Comparison of ENCODE assay signal across 8 cellular contexts in the genomic region with DNA sequence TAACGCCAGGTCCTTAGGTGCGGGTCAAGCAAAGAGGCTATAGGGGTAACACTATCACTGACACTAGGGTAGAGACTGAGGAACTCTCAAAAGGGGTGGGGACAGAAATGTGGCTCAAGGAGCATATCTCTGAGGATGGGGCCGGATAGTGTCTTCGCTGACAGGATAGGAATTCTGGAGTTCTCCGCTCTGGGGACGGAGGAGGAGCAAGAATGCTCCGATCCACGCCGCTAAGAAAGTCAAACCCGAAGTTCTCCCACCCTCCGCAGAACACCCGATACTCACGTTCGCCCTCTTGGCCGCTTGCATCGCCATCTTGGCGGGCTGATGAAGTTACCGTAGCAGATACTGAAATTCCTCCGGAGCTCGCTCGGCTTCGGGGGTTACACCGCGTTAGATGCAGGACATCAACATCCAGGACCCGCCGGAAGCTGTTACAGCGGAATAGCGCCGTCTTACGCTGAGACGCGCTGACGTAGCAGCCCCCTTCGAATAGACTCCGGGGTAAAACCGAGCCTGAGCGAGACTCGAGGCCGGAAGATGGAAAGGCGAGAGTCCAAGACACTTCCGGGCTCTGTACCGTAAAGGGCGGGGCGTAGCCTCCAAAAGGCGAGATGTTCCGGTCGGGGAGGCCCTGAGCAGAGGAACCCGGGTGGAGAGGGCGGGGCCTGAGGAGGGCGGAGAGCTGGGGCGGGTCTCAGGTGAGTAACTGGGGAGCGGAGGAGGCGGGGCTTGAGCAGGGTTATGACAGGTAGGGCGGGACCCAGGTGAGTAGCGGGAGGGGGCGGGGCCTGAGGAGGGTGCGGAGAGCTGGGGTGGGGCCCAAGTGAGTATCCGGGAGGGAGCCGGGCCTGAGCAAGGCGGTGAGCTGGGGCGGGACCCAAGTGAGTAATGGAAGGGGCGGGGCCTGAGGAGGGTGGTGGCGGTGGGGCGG. TPM values are rescaled to one million over a fixed set of nuclear protein-coding genes. Genes with fewer than 3 reads are reported as not detected.
DNase-seq lines count a peak whose midpoint lies in the region; ATAC-seq, FAIRE-seq and TF ChIP-seq lines count a peak whose summit lies in the region.

A gene with protein sequence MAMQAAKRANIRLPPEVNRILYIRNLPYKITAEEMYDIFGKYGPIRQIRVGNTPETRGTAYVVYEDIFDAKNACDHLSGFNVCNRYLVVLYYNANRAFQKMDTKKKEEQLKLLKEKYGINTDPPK (minus strand): TSS at position 412 of the 934 bp plus-strand sequence. CDS start 97 bp downstream, at position 315.

- no peaks in the 10 kb centered on the region for H3K9me3 Mint-ChIP-seq in T-helper 2 cell treated with Interferon-gamma antibody and Interleukin-4, amounts not matched to agents 5 μg/mL and 100 μg/mL, for 36 hours

- H3K36me3 ChIP-seq in ascending aorta = peaks cover 6 to 25% of the 10 kb centered on the region in 2 donors
- H3K36me3 ChIP-seq in right atrium auricular region = peaks cover 18% of the 10 kb centered on the region
- H3K36me3 ChIP-seq in psoas muscle (ENCODE audit: insufficient read depth in 1 of 2, low read depth in 1 of 2) = peaks cover 3 to 34% of the 10 kb centered on the region in 2 donors

- no peaks in the 10 kb centered on the region for H3K27me3 Mint-ChIP-seq in T-helper 2 cell treated with Interferon-gamma antibody and Interleukin-4, amounts not matched to agents 5 μg/mL and 100 μg/mL, for 36 hours (ENCODE audit: low read depth)

- TF ChIP-seq CTCF in ascending aorta (IDR thresholded peaks at IDR 0.05) (no peak), right atrium auricular region (IDR thresholded peaks at IDR 0.05) (no peak), psoas muscle (IDR thresholded peaks at IDR 0.05) (no peak)

- peaks cover 30% of the 10 kb centered on the region for H3K4me1 Mint-ChIP-seq in T-helper 2 cell treated with Interferon-gamma antibody and Interleukin-4, amounts not matched to agents 5 μg/mL and 100 μg/mL, for 36 hours (ENCODE audit: low read depth)

- H3K27ac ChIP-seq in ascending aorta = peak within 1 kb of the TSS; percentile 92 to 94
- H3K27ac ChIP-seq in right atrium auricular region = peak within 1 kb of the TSS; percentile 87 to 90
- H3K27ac ChIP-seq in psoas muscle = peak within 1 kb of the TSS; percentile 87

- intact Hi-C loops in ascending aorta (cut with DNase I) = loop anchor here (1.0 to 2.0 kb wide), 4 partner anchors 8 to 149 kb away; a partner anchor contains a TSS
- intact Hi-C loops in psoas muscle (cut with DNase I) = loop anchor here (5.0 kb wide), 2 partner anchors 134 to 149 kb away; a partner anchor contains a TSS

- peaks cover 2 to 4% of the 10 kb centered on the region in 2 donors for H3K4me1 ChIP-seq in ascending aorta
- H3K4me1 ChIP-seq in right atrium auricular region = peaks cover 0 to 23% of the 10 kb centered on the region in 2 donors
- H3K4me1 ChIP-seq in psoas muscle = peaks cover 7% of the 10 kb centered on the region

- ATAC-seq in GM18502 (IDR thresholded peaks at IDR 0.05; ENCODE audit: poor library complexity, unreplicated experiment) (peak; percentile 93), HG02970 (IDR thresholded peaks at IDR 0.05; ENCODE audit: low FRiP score, unreplicated experiment) (peak; percentile 93), psoas muscle (peak; percentile 94 to 97 (median 96))

- no peaks in the 10 kb centered on the region for H3K9me3 ChIP-seq in ascending aorta
- H3K9me3 ChIP-seq in right atrium auricular region = no peaks in the 10 kb centered on the region
- no peaks in the 10 kb centered on the region for H3K9me3 ChIP-seq in psoas muscle

- FAIRE-seq in urothelium cell line (lab: Jason Lieb, UNC) = peak; percentile 62

- H3K4me3 ChIP-seq in ascending aorta = peak within 1 kb of the TSS; percentile 57 to 79
- peak within 1 kb of the TSS; percentile 73 to 74 for H3K4me3 ChIP-seq in right atrium auricular region
- peak within 1 kb of the TSS; percentile 93 for H3K4me3 ChIP-seq in psoas muscle

- H3K27me3 ChIP-seq in ascending aorta = no peaks in the 10 kb centered on the region
- H3K27me3 ChIP-seq in right atrium auricular region = no peaks in the 10 kb centered on the region
- no peaks in the 10 kb centered on the region for H3K27me3 ChIP-seq in psoas muscle (ENCODE audit: insufficient read depth in 3 of 3, low read length in 2 of 3)

- WGBS in psoas muscle, 3 donors = 0 to 1% (median 0%) methylated on average over 59 to 64 of the region's 64 CpGs

- DNase-seq in NCI-H1930 (lab: John Stamatoyannopoulos, UW) (peak; percentile 98 to 99), ascending aorta (ENCODE audit: low spot score in 2 of 2) (peak; percentile 98 to 99), right atrium auricular region (ENCODE audit: low spot score) (peak; percentile 97), psoas muscle (peak; percentile 97 to 98), urothelium cell line (ENCODE audit: low spot score) (peak; percentile 98)
- peak; percentile 98 for DNase-seq in T-helper 2 cell treated with Interferon-gamma antibody and Interleukin-4, amounts not matched to agents 5 μg/mL and 100 μg/mL, for 36 hours (ENCODE audit: low spot score)

- peak within 1 kb of the TSS; percentile 98 for H3K4me3 Mint-ChIP-seq in T-helper 2 cell treated with Interferon-gamma antibody and Interleukin-4, amounts not matched to agents 5 μg/mL and 100 μg/mL, for 36 hours

- H3K36me3 Mint-ChIP-seq in T-helper 2 cell treated with Interferon-gamma antibody and Interleukin-4, amounts not matched to agents 5 μg/mL and 100 μg/mL, for 36 hours (ENCODE audit: low read depth) = peaks cover 9% of the 10 kb centered on the region

- H3K27ac Mint-ChIP-seq in T-helper 2 cell treated with Interferon-gamma antibody and Interleukin-4, amounts not matched to agents 5 μg/mL and 100 μg/mL, for 36 hours = peak within 1 kb of the TSS; percentile 99

RNA-seq across cellular contexts. Expression of the gene that starts here (rescaled TPM):
- total RNA-seq in ascending aorta = 26.9 TPM
- total RNA-seq in right atrium auricular region = 10 to 100 TPM; 71.2 to 74.8 TPM
- total RNA-seq in psoas muscle = 10 to 100 TPM; 44.2 to 60.5 (median 55.5) TPM
- polyA plus RNA-seq in psoas muscle = 100 to 1,000 TPM in 1 of 3 donors, 10 to 100 TPM in 2; 68.2 to 116 (median 90.8) TPM

Comparison
In these comparisons a context has a peak if more than half of its experiments do, and no peak if none do; other contexts are left out.
1. Peak in every context shown above with its lines: DNase-seq, ATAC-seq, H3K4me3 ChIP-seq and H3K27ac ChIP-seq.